18 cellular contexts compared by ENCODE assay signal in the genomic region with DNA sequence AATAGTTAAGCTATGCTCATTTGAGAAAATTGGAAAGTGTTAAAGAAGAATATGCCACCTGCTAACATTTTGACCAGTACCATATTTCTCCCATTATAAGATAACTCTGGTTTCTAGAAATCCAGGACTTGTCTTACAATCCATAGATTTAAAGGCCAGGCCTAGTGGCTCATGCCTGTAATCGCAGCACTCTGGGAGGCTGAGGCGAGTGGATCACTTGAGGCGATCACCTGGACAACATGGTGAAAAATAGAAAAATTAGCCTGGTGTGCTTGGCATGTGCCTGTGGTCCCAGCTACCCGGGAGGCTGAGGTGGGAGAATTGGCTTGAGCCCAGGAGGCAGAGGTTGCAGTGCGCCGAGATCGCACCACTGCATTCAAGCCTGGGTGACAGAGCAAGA. TPM values are rescaled to one million over a fixed set of nuclear protein-coding genes. Genes with fewer than 3 reads are reported as not detected.
DNase-seq lines count a peak whose midpoint lies in the region; ATAC-seq and TF ChIP-seq lines count a peak whose summit lies in the region.
"Had no signal": no experiment of that assay in that cellular context is flagged by ENCODE, and none has a peak within 500 bp of the region (broad histone marks: within the 10 kb centered on the region; RNA-seq: fewer than 3 reads in every experiment).

No MANE protein-coding gene starts in this region.

- H3K27me3 ChIP-seq in CD8-positive, alpha-beta memory T cell (ENCODE audit: insufficient read depth, low read length, poor library complexity, severe bottlenecking), result no peaks in the 10 kb centered on the region
- H3K27me3 ChIP-seq: ascending aorta, stomach had no signal

- no peaks in the 10 kb centered on the region for H3K36me3 Mint-ChIP-seq in CD8-positive, alpha-beta memory T cell
- H3K36me3 Mint-ChIP-seq in WTC11 (peaks cover 98% of the 10 kb centered on the region), mesothelial cell of epicardium (peaks cover 2% of the 10 kb centered on the region)
- H3K36me3 Mint-ChIP-seq: natural killer cell treated with Interleukin-12 subunit alpha and Interleukin-12 subunit beta and Interleukin-15 and Interleukin-18, amount 100 ng/mL, for 72 hours had no signal

- POLR2A ChIA-PET in CD8-positive, alpha-beta memory T cell (lab: Charles Lee), result no interaction called here
- POLR2A ChIA-PET in WTC11 (lab: Charles Lee), result interaction anchor here (0.6 kb wide), 1 partner anchor 9 kb away, joined by 3 read pairs; no protein-coding TSS in a partner anchor

- DNase-seq in activated CD4-positive, alpha-beta T cell treated with anti-CD3 and anti-CD28 coated beads for 48 hours, result peak; percentile 15
- no peak for DNase-seq in activated CD4-positive, alpha-beta T cell treated with anti-CD3 and anti-CD28 coated beads, Interleukin-2, amount 50 U/mL, for 1 hour
- DNase-seq in CD8-positive, alpha-beta memory T cell, result peak in 1 of 5 donors; percentile 10
- DNase-seq in WTC11 (ENCODE audit: low spot score), result no peak
- DNase-seq in mesothelial cell of epicardium (ENCODE audit: low spot score in 2 of 2, unreplicated experiment in 2 of 2), result no peak
- DNase-seq in ACHN, result no peak
- DNase-seq: erythroblast, HCEC 1CT, lower lobe of right lung, NCI-H2029, NCI-H510A, SHP77, stomach had no signal

- no peaks in the 10 kb centered on the region for H3K9me3 ChIP-seq in CD8-positive, alpha-beta memory T cell (ENCODE audit: low read length)
- H3K9me3 ChIP-seq: A549, ascending aorta, lower lobe of right lung, stomach had no signal

- H3K27ac ChIP-seq in CD8-positive, alpha-beta memory T cell (ENCODE audit: low read depth, low read length), result no peak overlapping the region
- H3K27ac ChIP-seq: A549, ascending aorta, lower lobe of right lung, stomach had no signal

- no peak for ATAC-seq in WTC11
- no peak for ATAC-seq in GM19463 (IDR thresholded peaks at IDR 0.05; ENCODE audit: unreplicated experiment)
- ATAC-seq in HG02884 (IDR thresholded peaks at IDR 0.05; ENCODE audit: unreplicated experiment), result no peak
- ATAC-seq: A549; lower lobe of right lung; natural killer cell treated with Interleukin-12 subunit alpha and Interleukin-12 subunit beta and Interleukin-15 and Interleukin-18, amount 100 ng/mL, for 72 hours had no signal

- peak overlapping the region; percentile 12 to 82 (median 75) for H3K27ac Mint-ChIP-seq in CD8-positive, alpha-beta memory T cell
- peak overlapping the region; percentile 78 for H3K27ac Mint-ChIP-seq in WTC11
- peak overlapping the region; percentile 53 for H3K27ac Mint-ChIP-seq in mesothelial cell of epicardium
- H3K27ac Mint-ChIP-seq: natural killer cell treated with Interleukin-12 subunit alpha and Interleukin-12 subunit beta and Interleukin-15 and Interleukin-18, amount 100 ng/mL, for 72 hours had no signal

- CTCF ChIA-PET in CD8-positive, alpha-beta memory T cell (lab: Charles Lee), result interaction anchor here (0.7 to 2.0 kb wide), 2 partner anchors 13 to 15 kb away, joined by 3 to 10 read pairs; no protein-coding TSS in a partner anchor
- CTCF ChIA-PET in WTC11 (lab: Charles Lee), result interaction anchor here (1.4 kb wide), 1 partner anchor 15 kb away, joined by 5 read pairs; no protein-coding TSS in a partner anchor

- TF ChIP-seq CTCF in WTC11 (IDR thresholded peaks at IDR 0.05) (no peak), mesothelial cell of epicardium (IDR thresholded peaks at IDR 0.05; ENCODE audit: unreplicated experiment) (no peak)

- peak overlapping the region in 4 of 7 donors; percentile 25 to 59 (median 34) for H3K4me3 Mint-ChIP-seq in CD8-positive, alpha-beta memory T cell
- H3K4me3 Mint-ChIP-seq in WTC11 (no peak overlapping the region), mesothelial cell of epicardium (no peak overlapping the region)
- H3K4me3 Mint-ChIP-seq: natural killer cell treated with Interleukin-12 subunit alpha and Interleukin-12 subunit beta and Interleukin-15 and Interleukin-18, amount 100 ng/mL, for 72 hours had no signal

- H3K4me3 ChIP-seq in CD8-positive, alpha-beta memory T cell (ENCODE audit: low read length), result no peak overlapping the region
- H3K4me3 ChIP-seq: A549, ascending aorta, lower lobe of right lung, stomach had no signal

- in situ Hi-C loops in ACHN (cut with HindIII; ENCODE audit: low pct_ligation_motif_present, low pct_unique_long_range_greater_than_20kb, low sequenced_read_pairs), result loop anchor here (25.0 kb wide), 1 partner anchor 106 kb away; no protein-coding TSS in a partner anchor

- peaks cover 15 to 57% (median 26%) of the 10 kb centered on the region in 3 donors for H3K4me1 Mint-ChIP-seq in CD8-positive, alpha-beta memory T cell
- peaks cover 25% of the 10 kb centered on the region for H3K4me1 Mint-ChIP-seq in WTC11
- H3K4me1 Mint-ChIP-seq in mesothelial cell of epicardium, result peaks cover 32% of the 10 kb centered on the region

- H3K27me3 Mint-ChIP-seq in CD8-positive, alpha-beta memory T cell, result no peaks in the 10 kb centered on the region
- H3K27me3 Mint-ChIP-seq in WTC11 (ENCODE audit: low read depth) (no peaks in the 10 kb centered on the region), mesothelial cell of epicardium (ENCODE audit: low read depth) (no peaks in the 10 kb centered on the region)
- H3K27me3 Mint-ChIP-seq: natural killer cell treated with Interleukin-12 subunit alpha and Interleukin-12 subunit beta and Interleukin-15 and Interleukin-18, amount 100 ng/mL, for 72 hours had no signal

- H3K9me3 Mint-ChIP-seq in CD8-positive, alpha-beta memory T cell, result no peaks in the 10 kb centered on the region
- H3K9me3 Mint-ChIP-seq in WTC11 (no peaks in the 10 kb centered on the region), mesothelial cell of epicardium (no peaks in the 10 kb centered on the region)
- H3K9me3 Mint-ChIP-seq: natural killer cell treated with Interleukin-12 subunit alpha and Interleukin-12 subunit beta and Interleukin-15 and Interleukin-18, amount 100 ng/mL, for 72 hours had no signal

- H3K36me3 ChIP-seq in CD8-positive, alpha-beta memory T cell (ENCODE audit: insufficient read depth, low read length), result no peaks in the 10 kb centered on the region
- H3K36me3 ChIP-seq: lower lobe of right lung had no signal

- peaks cover 57% of the 10 kb centered on the region for H3K4me1 ChIP-seq in CD8-positive, alpha-beta memory T cell (ENCODE audit: insufficient read depth, low read length)
- H3K4me1 ChIP-seq: A549, ascending aorta, lower lobe of right lung, stomach had no signal

TF ChIP-seq in WTC11, 78 proteins besides CTCF, POLR2A, EP300 and RAD21 (continues in another document):
- TF ChIP-seq, protein P1, sequence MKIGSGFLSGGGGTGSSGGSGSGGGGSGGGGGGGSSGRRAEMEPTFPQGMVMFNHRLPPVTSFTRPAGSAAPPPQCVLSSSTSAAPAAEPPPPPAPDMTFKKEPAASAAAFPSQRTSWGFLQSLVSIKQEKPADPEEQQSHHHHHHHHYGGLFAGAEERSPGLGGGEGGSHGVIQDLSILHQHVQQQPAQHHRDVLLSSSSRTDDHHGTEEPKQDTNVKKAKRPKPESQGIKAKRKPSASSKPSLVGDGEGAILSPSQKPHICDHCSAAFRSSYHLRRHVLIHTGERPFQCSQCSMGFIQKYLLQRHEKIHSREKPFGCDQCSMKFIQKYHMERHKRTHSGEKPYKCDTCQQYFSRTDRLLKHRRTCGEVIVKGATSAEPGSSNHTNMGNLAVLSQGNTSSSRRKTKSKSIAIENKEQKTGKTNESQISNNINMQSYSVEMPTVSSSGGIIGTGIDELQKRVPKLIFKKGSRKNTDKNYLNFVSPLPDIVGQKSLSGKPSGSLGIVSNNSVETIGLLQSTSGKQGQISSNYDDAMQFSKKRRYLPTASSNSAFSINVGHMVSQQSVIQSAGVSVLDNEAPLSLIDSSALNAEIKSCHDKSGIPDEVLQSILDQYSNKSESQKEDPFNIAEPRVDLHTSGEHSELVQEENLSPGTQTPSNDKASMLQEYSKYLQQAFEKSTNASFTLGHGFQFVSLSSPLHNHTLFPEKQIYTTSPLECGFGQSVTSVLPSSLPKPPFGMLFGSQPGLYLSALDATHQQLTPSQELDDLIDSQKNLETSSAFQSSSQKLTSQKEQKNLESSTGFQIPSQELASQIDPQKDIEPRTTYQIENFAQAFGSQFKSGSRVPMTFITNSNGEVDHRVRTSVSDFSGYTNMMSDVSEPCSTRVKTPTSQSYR (CRISPR knock-in tag; IDR thresholded peaks at IDR 0.05), result no peak
- TF ChIP-seq TCF7 (CRISPR knock-in tag; IDR thresholded peaks at IDR 0.05; ENCODE audit: low read depth) (no peak), OVOL2 (CRISPR knock-in tag; IDR thresholded peaks at IDR 0.05; ENCODE audit: borderline replicate concordance) (no peak), ZNF219 (CRISPR knock-in tag; IDR thresholded peaks at IDR 0.05; ENCODE audit: borderline replicate concordance) (no peak)
- TF ChIP-seq, protein P2, sequence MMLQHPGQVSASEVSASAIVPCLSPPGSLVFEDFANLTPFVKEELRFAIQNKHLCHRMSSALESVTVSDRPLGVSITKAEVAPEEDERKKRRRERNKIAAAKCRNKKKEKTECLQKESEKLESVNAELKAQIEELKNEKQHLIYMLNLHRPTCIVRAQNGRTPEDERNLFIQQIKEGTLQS (CRISPR knock-in tag; conservative IDR thresholded peaks at IDR 0.05), result no peak

RNA-seq across cellular contexts. Expression of gene MAPRE1, which starts 26.7 kb away (rescaled TPM):
- 100 to 1,000 TPM; 154 to 159 TPM for total RNA-seq in CD8-positive, alpha-beta memory T cell
- polyA plus RNA-seq in CD8-positive, alpha-beta memory T cell, result 96.3 TPM
- total RNA-seq in WTC11 (2021) (154 to 159 TPM (median 155 TPM) in 3 replicates), mesothelial cell of epicardium (114 to 119 TPM (median 114 TPM) in 3 replicates)

RNA-seq across cellular contexts. Expression of gene DNMT3B, which starts 30.9 kb away (rescaled TPM):
- 1 to 10 TPM in 1 of 2 experiments, under 1 TPM in 1; 1.00 to 1.4 TPM for total RNA-seq in CD8-positive, alpha-beta memory T cell
- polyA plus RNA-seq in CD8-positive, alpha-beta memory T cell, result 0.22 TPM
- total RNA-seq in WTC11 (2021) (638 to 682 TPM (median 641 TPM) in 3 replicates), mesothelial cell of epicardium (7.5 to 8.5 TPM (median 8.5 TPM) in 3 replicates)

RNA-seq across cellular contexts. Expression of gene COMMD7, which starts 49.8 kb away (rescaled TPM):
- 10 to 100 TPM; 33.8 to 35.6 TPM for total RNA-seq in CD8-positive, alpha-beta memory T cell
- polyA plus RNA-seq in CD8-positive, alpha-beta memory T cell, result 105 TPM
- total RNA-seq in WTC11 (2021), result 41.8 to 42.4 TPM (median 42.3 TPM) in 3 replicates
- 36.3 to 40.8 TPM (median 39.2 TPM) in 3 replicates for total RNA-seq in mesothelial cell of epicardium

Comparison
In these comparisons a context has a peak if more than half of its experiments do, and no peak if none do; other contexts are left out.
1. H3K4me3 Mint-ChIP-seq: peak in CD8-positive, alpha-beta memory T cell (4 of 7); none in WTC11 (single experiment) and mesothelial cell of epicardium (single experiment).
2. RNA of gene DNMT3B, which starts 30.9 kb away (total RNA-seq): 638 to 682 TPM in WTC11; 7.5 to 8.5 TPM in mesothelial cell of epicardium and 1.00 to 1.4 TPM in CD8-positive, alpha-beta memory T cell; every median in the first group is over 10 times any median in the second.
3. Peak in every context shown above with its lines, with median percentiles within 50 percentile points of each other: H3K27ac Mint-ChIP-seq.